Comparison of ENCODE assay signal across 16 cellular contexts in genomic region chr2:58502931-58503330, GRCh38.
"Had no signal": no experiment of that assay in that cellular context is flagged by ENCODE, and none has a peak within 500 bp of the region (broad histone marks: within the 10 kb centered on the region; RNA-seq: fewer than 3 reads in every experiment).

No MANE protein-coding gene starts in this region.

- H3K36me3 ChIP-seq: esophagus muscularis mucosa, gastroesophageal sphincter, ovary had no signal

- H3K27me3 ChIP-seq: esophagus muscularis mucosa, gastroesophageal sphincter, ovary had no signal

- H3K27ac ChIP-seq: epithelial cell of prostate, esophagus muscularis mucosa, gastroesophageal sphincter, ovary had no signal

- H3K4me1 ChIP-seq: esophagus muscularis mucosa, gastroesophageal sphincter had no signal

- FAIRE-seq: small intestine had no signal

- H3K9me3 ChIP-seq: esophagus muscularis mucosa, gastroesophageal sphincter, mucosa of descending colon, ovary had no signal

- H3K4me3 ChIP-seq: esophagus muscularis mucosa, gastroesophageal sphincter, mucosa of descending colon, ovary had no signal

- ATAC-seq: effector memory CD8-positive, alpha-beta T cell; gastroesophageal sphincter; left lobe of liver; mucosa of descending colon; right cardiac atrium had no signal

- DNase-seq: effector memory CD8-positive, alpha-beta T cell; glutamatergic neuron; islet precursor cell; mammary epithelial cell; mucosa of descending colon; natural killer cell; ovary; right cardiac atrium; small intestine; stimulated activated CD4-positive, alpha-beta T cell treated with anti-CD3 and anti-CD28 coated beads, Interleukin-12 subunit alpha, Interleukin-12 subunit beta, amount 100 ng/mL, for 4 hours; stimulated activated naive CD4-positive, alpha-beta T cell treated with Interleukin-2 at 50 U/mL for 16 hours; trophoblast cell had no signal
